13 cellular contexts compared by ENCODE assay signal in the genomic region with DNA sequence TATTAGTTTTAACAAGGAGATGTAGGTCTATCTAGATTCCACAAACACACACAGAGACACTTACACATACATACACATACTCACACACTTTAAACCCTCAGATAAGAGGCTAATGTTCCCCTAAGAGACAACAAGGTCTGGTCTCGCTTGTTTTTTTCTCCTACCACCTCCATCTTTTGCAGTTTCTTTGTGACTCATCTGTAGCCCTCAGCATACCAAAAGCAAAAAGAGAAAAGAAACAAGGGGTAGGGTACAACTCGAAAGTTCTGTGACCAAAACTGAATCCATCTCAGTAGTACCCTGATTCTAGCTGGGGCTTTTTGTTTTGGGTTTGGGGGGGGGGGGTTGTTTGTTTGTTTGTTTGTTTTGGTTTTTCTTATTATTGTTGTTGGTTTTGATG. TPM values are rescaled to one million over a fixed set of nuclear protein-coding genes. Genes with fewer than 3 reads are reported as not detected.
DNase-seq lines count a peak whose midpoint lies in the region; ATAC-seq and TF ChIP-seq lines count a peak whose summit lies in the region.
"Had no signal": no experiment of that assay in that cellular context is flagged by ENCODE, and none has a peak within 500 bp of the region (broad histone marks: within the 10 kb centered on the region; RNA-seq: fewer than 3 reads in every experiment).

No MANE protein-coding gene starts in this region.

- peaks cover 0 to 4% of the 10 kb centered on the region in 2 donors for H3K9me3 ChIP-seq in left lung

- H3K27ac ChIP-seq in left lung: no peak overlapping the region
- H3K27ac ChIP-seq: epithelial cell of prostate had no signal

- no peaks in the 10 kb centered on the region for H3K36me3 ChIP-seq in left lung
- H3K36me3 ChIP-seq: brain microvascular endothelial cell had no signal

- no peak for DNase-seq in activated naive CD4-positive, alpha-beta T cell treated with anti-CD3 and anti-CD28 coated beads, Interleukin-2, amount 50 U/mL, for 16 hours
- DNase-seq in ureter (ENCODE audit: low spot score): no peak
- no peak for DNase-seq in OCI-M2 (lab: John Stamatoyannopoulos, UW; ENCODE audit: unreplicated experiment)
- no peak for DNase-seq in left lung
- DNase-seq: activated T-cell treated with anti-CD3 and anti-CD28 coated beads, Interleukin-2, amount 50 U/mL, for 1 hour; brain microvascular endothelial cell; naive thymus-derived CD8-positive, alpha-beta T cell had no signal

- H3K4me1 ChIP-seq in left lung: no peaks in the 10 kb centered on the region

- intact Hi-C loops in left lung (cut with DNase I): no loop called here

- no peaks in the 10 kb centered on the region for H3K27me3 ChIP-seq in left lung
- H3K27me3 ChIP-seq: brain microvascular endothelial cell had no signal

- no peak for TF ChIP-seq CTCF in left lung (IDR thresholded peaks at IDR 0.05)

- no peak overlapping the region for H3K4me3 ChIP-seq in left lung

- peak; percentile 92 for ATAC-seq in GM18498 (IDR thresholded peaks at IDR 0.05; ENCODE audit: unreplicated experiment)
- peak; percentile 81 for ATAC-seq in GM19463 (IDR thresholded peaks at IDR 0.05; ENCODE audit: unreplicated experiment)
- ATAC-seq in HG02870 (IDR thresholded peaks at IDR 0.05; ENCODE audit: unreplicated experiment): peak; percentile 97
- ATAC-seq in HG03565 (IDR thresholded peaks at IDR 0.05; ENCODE audit: unreplicated experiment): peak; percentile 96
- no peak for ATAC-seq in left lung
- ATAC-seq: naive thymus-derived CD8-positive, alpha-beta T cell had no signal

RNA-seq across cellular contexts. Expression of a gene that starts 12.2 kb away (rescaled TPM):
- total RNA-seq in ureter: 17.2 TPM
- 10 to 100 TPM; 13.5 to 20.4 TPM for total RNA-seq in left lung

RNA-seq across cellular contexts. Expression of a gene that starts 23.9 kb away (rescaled TPM):
- total RNA-seq in ureter (not detected), left lung (1 to 10 TPM in 1 of 2 donors, not detected in 1; 1.0 TPM)
- total RNA-seq: B cell; naive thymus-derived CD8-positive, alpha-beta T cell had no signal

RNA-seq across cellular contexts. Expression of a gene that starts 34.8 kb away (rescaled TPM):
- 1.0 TPM for total RNA-seq in ureter
- total RNA-seq in left lung: 1 to 10 TPM; 3.5 to 8.1 TPM
